In the genomic region with DNA sequence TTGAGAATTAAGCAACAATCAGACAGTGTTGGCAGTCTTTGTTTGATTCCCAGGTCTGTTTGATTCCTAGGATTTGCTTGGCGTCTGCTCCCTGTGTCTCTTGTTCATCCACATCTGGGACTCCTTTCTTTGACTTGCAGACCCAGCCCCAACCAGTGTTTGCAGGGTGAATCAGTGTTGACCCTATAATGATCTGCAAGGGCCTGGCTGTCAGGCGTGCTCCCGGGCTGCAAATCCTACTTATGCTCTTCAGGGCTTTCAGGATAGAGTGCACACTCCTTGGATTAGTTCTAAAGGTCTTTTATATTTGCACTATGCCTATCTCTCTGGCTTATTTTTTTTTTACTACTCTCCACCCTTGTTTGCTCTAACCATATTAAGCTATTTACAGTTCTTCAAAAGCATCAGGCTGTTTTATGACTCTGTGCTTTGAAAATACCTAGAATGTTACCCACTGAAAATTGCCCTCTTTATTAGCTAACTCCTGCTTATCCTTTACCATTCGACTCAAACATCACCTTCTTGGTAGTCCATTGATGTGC, we compare ENCODE assay signal across 21 cellular contexts. TPM values are rescaled to one million over a fixed set of nuclear protein-coding genes. Genes with fewer than 3 reads are reported as not detected.
"Had no signal": no experiment of that assay in that cellular context is flagged by ENCODE, and none has a peak within 500 bp of the region (broad histone marks: within the 10 kb centered on the region; RNA-seq: fewer than 3 reads in every experiment).

No MANE protein-coding gene starts in this region.

- DNase-seq: effector CD4-positive, alpha-beta T cell; endodermal cell; erythroblast; foreskin melanocyte; head of caudate nucleus; hippocampal formation; mammary epithelial cell; nucleus accumbens; ovary; right cardiac atrium; spleen; stimulated activated CD4-positive, alpha-beta T cell treated with anti-CD3 and anti-CD28 coated beads, Interleukin-15, amount 100 ng/mL, for 24 hours; stimulated activated CD4-positive, alpha-beta T cell treated with anti-CD3 and anti-CD28 coated beads, Interleukin-1b, Interleukin-23, amount 100 ng/mL, for 48 hours; stimulated activated CD4-positive, alpha-beta T cell treated with anti-CD3 and anti-CD28 coated beads, Interleukin-4, amount 100 ng/mL, for 24 hours; stimulated activated naive B cell treated with anti-CD40 and anti-IgM and Interleukin-4, amounts not matched to agents 10 μg/mL and 1 μg/mL and 100 μg/mL, for 72 hours; stimulated activated naive CD8-positive, alpha-beta T cell treated with anti-CD3 and anti-CD28 coated beads, Interleukin-15, amount 100 ng/mL, for 72 hours; testis had no signal

- H3K27me3 ChIP-seq: ovary, testis, tibial nerve had no signal

- H2AFZ ChIP-seq: neural progenitor cell had no signal

- ATAC-seq: natural killer cell treated with Interleukin-12 subunit alpha and Interleukin-12 subunit beta and Interleukin-15 and Interleukin-18, amount 100 ng/mL, for 72 hours; right cardiac atrium; stimulated activated naive B cell treated with anti-CD40 and anti-IgM and Interleukin-4, amounts not matched to agents 10 μg/mL and 1 μg/mL and 100 μg/mL, for 72 hours; stimulated activated naive CD8-positive, alpha-beta T cell treated with anti-CD3 and anti-CD28 coated beads, Interleukin-15, amount 100 ng/mL, for 72 hours had no signal

- H3K4me2 ChIP-seq: neural progenitor cell had no signal

- H3K36me3 Mint-ChIP-seq: neural progenitor cell; stimulated activated naive B cell treated with anti-CD40 and anti-IgM and Interleukin-4, amounts not matched to agents 10 μg/mL and 1 μg/mL and 100 μg/mL, for 72 hours had no signal

- H3K27ac ChIP-seq: coronary artery, neural progenitor cell, ovary, spleen, testis, tibial nerve had no signal

- H3K9ac ChIP-seq: neural progenitor cell had no signal

- H3K4me3 ChIP-seq: coronary artery, neural progenitor cell, ovary, spleen, testis, tibial nerve had no signal

- H3K9me3 Mint-ChIP-seq: endodermal cell; stimulated activated naive B cell treated with anti-CD40 and anti-IgM and Interleukin-4, amounts not matched to agents 10 μg/mL and 1 μg/mL and 100 μg/mL, for 72 hours; stimulated activated naive CD8-positive, alpha-beta T cell treated with anti-CD3 and anti-CD28 coated beads, Interleukin-15, amount 100 ng/mL, for 72 hours had no signal

- H3K4me3 Mint-ChIP-seq: endodermal cell; natural killer cell treated with Interleukin-12 subunit alpha and Interleukin-12 subunit beta and Interleukin-15 and Interleukin-18, amount 100 ng/mL, for 72 hours; neural progenitor cell; stimulated activated naive B cell treated with anti-CD40 and anti-IgM and Interleukin-4, amounts not matched to agents 10 μg/mL and 1 μg/mL and 100 μg/mL, for 72 hours; stimulated activated naive CD8-positive, alpha-beta T cell treated with anti-CD3 and anti-CD28 coated beads, Interleukin-15, amount 100 ng/mL, for 72 hours had no signal

- H3K36me3 ChIP-seq: neural progenitor cell, ovary, spleen, tibial nerve had no signal

- H3K9me3 ChIP-seq: ovary, spleen, testis, tibial nerve had no signal

- H3K27ac Mint-ChIP-seq: endodermal cell; natural killer cell treated with Interleukin-12 subunit alpha and Interleukin-12 subunit beta and Interleukin-15 and Interleukin-18, amount 100 ng/mL, for 72 hours; neural progenitor cell; stimulated activated naive B cell treated with anti-CD40 and anti-IgM and Interleukin-4, amounts not matched to agents 10 μg/mL and 1 μg/mL and 100 μg/mL, for 72 hours; stimulated activated naive CD8-positive, alpha-beta T cell treated with anti-CD3 and anti-CD28 coated beads, Interleukin-15, amount 100 ng/mL, for 72 hours had no signal

- H3K4me1 ChIP-seq: neural progenitor cell, testis had no signal

RNA-seq across cellular contexts. Expression of a gene that starts 4.3 kb away (rescaled TPM):
- total RNA-seq: natural killer cell treated with Interleukin-12 subunit alpha and Interleukin-12 subunit beta and Interleukin-15 and Interleukin-18, amount 100 ng/mL, for 72 hours had no signal
